In genomic region chr21:44817914-44818635, GRCh38 we compare ENCODE assay signal across 1 cellular context.
TF ChIP-seq lines count a peak whose summit lies in the region.

SUMO3 (minus strand) TSS chr21:44818062; CDS start chr21:44817968, 94 bp downstream.

TF ChIP-seq in H1, 55 proteins besides CTCF, POLR2A, EP300 and RAD21 (continued from another document):
- TF ChIP-seq RNF2 (IDR thresholded peaks at IDR 0.05; ENCODE audit: borderline replicate concordance, low read depth, low read length, missing control alignments, poor library complexity, severe bottlenecking) (no peak), USF2 (IDR thresholded peaks at IDR 0.05; ENCODE audit: low read length) (peak; percentile 88), GABPA (IDR thresholded peaks at IDR 0.05; ENCODE audit: borderline replicate concordance, insufficient read depth, low read length) (no peak), MAFK (IDR thresholded peaks at IDR 0.05; ENCODE audit: low read depth, low read length) (no peak), E2F6 (IDR thresholded peaks at IDR 0.05) (no peak; the same call in 1 of the 2 replicates), POLR2AphosphoS5 (IDR thresholded peaks at IDR 0.05; ENCODE audit: low read depth, low read length) (peak; percentile 79), ASH2L (IDR thresholded peaks at IDR 0.05; ENCODE audit: low read length) (peak; percentile 20), SRF (IDR thresholded peaks at IDR 0.05; ENCODE audit: low read depth, low read length) (no peak), FOSL1 (IDR thresholded peaks at IDR 0.05; ENCODE audit: insufficient read depth, low read depth, low read length) (no peak), TEAD4 (IDR thresholded peaks at IDR 0.05; ENCODE audit: low read depth, low read length) (no peak), SIRT6 (IDR thresholded peaks at IDR 0.05; ENCODE audit: low read length) (no peak), TAF1 (IDR thresholded peaks at IDR 0.05; ENCODE audit: low read depth, low read length) (peak; percentile 85), MAX (IDR thresholded peaks at IDR 0.05) (peak; percentile 45; the same call in 1 of the 2 replicates), PHF8 (conservative IDR thresholded peaks at IDR 0.05; ENCODE audit: low read depth, low read length) (peak; percentile 65; the same call in 1 of the 2 replicates), ATF2 (IDR thresholded peaks at IDR 0.05; ENCODE audit: low read length) (no peak), EZH2 (IDR thresholded peaks at IDR 0.05; ENCODE audit: low read depth, low read length, severe bottlenecking) (no peak), KDM5A (IDR thresholded peaks at IDR 0.05; ENCODE audit: low read length) (no peak), JUN (IDR thresholded peaks at IDR 0.05; ENCODE audit: low read depth, low read length) (no peak), TBP (IDR thresholded peaks at IDR 0.05; ENCODE audit: low read depth, low read length) (peak; percentile 47; the same call in 1 of the 2 replicates), CHD2 (IDR thresholded peaks at IDR 0.05; ENCODE audit: low read length) (no peak), YY1 (IDR thresholded peaks at IDR 0.05; ENCODE audit: low read depth, low read length) (no peak), SAP30 (IDR thresholded peaks at IDR 0.05; ENCODE audit: insufficient read depth, insufficient replicate concordance, low read length) (no peak), ZNF274 (IDR thresholded peaks at IDR 0.05; ENCODE audit: borderline replicate concordance, extremely low read depth, low read length) (no peak), CEBPB (IDR thresholded peaks at IDR 0.05; ENCODE audit: low read depth, low read length) (no peak), SIN3A (conservative IDR thresholded peaks at IDR 0.05 in 1 of 2, IDR thresholded peaks at IDR 0.05 in 1 of 2; ENCODE audit: low read depth in 1 of 2, low read length in 2 of 2) (no peak), POU5F1 (IDR thresholded peaks at IDR 0.05; ENCODE audit: low read depth, low read length) (no peak), TCF12 (IDR thresholded peaks at IDR 0.05; ENCODE audit: low read depth, low read length) (no peak), ATF3 (IDR thresholded peaks at IDR 0.05; ENCODE audit: insufficient read depth, low read depth, low read length) (peak; percentile 49; the same call in 1 of the 2 replicates), SUZ12 (IDR thresholded peaks at IDR 0.05; ENCODE audit: low read length) (no peak), HDAC2 (IDR thresholded peaks at IDR 0.05; ENCODE audit: borderline replicate concordance in 1 of 2, low read depth in 2 of 2, low read length in 2 of 2) (no peak), CBX8 (IDR thresholded peaks at IDR 0.05; ENCODE audit: borderline replicate concordance, low read depth, low read length) (no peak), BCL11A (IDR thresholded peaks at IDR 0.05; ENCODE audit: low read depth in 2 of 2, low read length in 2 of 2) (no peak), RBBP5 (IDR thresholded peaks at IDR 0.05; ENCODE audit: borderline replicate concordance, low read depth, low read length) (peak; percentile 80; the same call in 1 of the 2 replicates)
